1 cellular context compared by ENCODE assay signal in the genomic region with DNA sequence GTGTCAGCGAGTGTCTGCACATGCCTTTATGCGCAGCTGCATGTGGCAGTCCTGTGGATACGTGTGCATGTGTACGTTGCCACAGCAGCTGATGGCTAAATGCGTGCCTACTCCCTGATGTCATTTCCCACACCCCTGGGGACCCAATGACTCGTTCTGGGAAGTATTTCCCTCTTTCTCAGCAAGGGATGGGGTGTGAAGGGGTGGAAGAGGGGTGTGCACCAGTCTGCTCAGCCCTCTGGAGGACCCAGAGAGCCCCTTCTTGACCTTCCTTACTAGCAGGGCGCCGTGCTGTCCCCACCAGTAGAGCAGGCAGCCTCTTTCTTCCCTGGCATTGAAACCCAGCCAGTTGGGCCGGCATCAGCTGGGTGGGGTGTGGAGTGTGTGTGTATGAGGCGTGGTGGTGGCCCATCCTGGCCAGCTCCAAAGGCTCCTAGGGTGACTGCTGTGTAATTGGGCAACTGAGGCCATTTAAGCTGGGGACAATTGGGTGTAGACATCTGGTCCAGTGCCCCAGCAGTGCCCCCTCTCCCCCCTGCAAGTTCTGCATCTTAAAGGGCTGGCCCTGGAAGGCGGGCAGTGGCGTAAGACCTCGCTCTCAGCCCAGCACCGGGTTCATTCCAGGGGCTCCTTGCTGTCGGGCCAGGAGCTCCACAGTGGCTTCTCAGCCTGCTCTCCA.
A peak's percentile ranks its signal among the peaks of the same experiment; 100 is the strongest.
TF ChIP-seq lines count a peak whose summit lies in the region.

No MANE protein-coding gene starts in this region.

TF ChIP-seq in HEK293, 187 proteins besides CTCF, POLR2A, EP300 and RAD21 (continued from another document and continues in another):
- TF ChIP-seq, protein P1, sequence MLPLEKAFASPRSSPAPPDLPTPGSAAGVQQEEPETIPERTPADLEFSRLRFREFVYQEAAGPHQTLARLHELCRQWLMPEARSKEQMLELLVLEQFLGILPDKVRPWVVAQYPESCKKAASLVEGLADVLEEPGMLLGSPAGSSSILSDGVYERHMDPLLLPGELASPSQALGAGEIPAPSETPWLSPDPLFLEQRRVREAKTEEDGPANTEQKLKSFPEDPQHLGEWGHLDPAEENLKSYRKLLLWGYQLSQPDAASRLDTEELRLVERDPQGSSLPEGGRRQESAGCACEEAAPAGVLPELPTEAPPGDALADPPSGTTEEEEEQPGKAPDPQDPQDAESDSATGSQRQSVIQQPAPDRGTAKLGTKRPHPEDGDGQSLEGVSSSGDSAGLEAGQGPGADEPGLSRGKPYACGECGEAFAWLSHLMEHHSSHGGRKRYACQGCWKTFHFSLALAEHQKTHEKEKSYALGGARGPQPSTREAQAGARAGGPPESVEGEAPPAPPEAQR (tag by site-specific recombination; IDR thresholded peaks at IDR 0.05) = no peak
- no peak for TF ChIP-seq ZEB2 (tag by site-specific recombination; IDR thresholded peaks at IDR 0.05)
- no peak for TF ChIP-seq FEZF1 (tag by site-specific recombination; IDR thresholded peaks at IDR 0.05)
- 0 out of 2 replicates have a peak, but pooled peaks have one; percentile 70 for TF ChIP-seq ZFP37 (tag by site-specific recombination; IDR thresholded peaks at IDR 0.05)
- TF ChIP-seq ZNF24 (tag by site-specific recombination; IDR thresholded peaks at IDR 0.05) = 0 out of 2 replicates have a peak, but pooled peaks have one; percentile 33
- TF ChIP-seq YY1 (tag by site-specific recombination; IDR thresholded peaks at IDR 0.05) = no peak
- TF ChIP-seq, protein P2, sequence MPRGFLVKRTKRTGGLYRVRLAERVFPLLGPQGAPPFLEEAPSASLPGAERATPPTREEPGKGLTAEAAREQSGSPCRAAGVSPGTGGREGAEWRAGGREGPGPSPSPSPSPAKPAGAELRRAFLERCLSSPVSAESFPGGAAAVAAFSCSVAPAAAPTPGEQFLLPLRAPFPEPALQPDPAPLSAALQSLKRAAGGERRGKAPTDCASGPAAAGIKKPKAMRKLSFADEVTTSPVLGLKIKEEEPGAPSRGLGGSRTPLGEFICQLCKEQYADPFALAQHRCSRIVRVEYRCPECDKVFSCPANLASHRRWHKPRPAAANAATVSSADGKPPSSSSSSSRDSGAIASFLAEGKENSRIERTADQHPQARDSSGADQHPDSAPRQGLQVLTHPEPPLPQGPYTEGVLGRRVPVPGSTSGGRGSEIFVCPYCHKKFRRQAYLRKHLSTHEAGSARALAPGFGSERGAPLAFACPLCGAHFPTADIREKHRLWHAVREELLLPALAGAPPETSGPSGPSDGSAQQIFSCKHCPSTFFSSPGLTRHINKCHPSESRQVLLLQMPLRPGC (tag by site-specific recombination; IDR thresholded peaks at IDR 0.05) = no peak
- TF ChIP-seq HOXA7 (CRISPR knock-in tag; IDR thresholded peaks at IDR 0.05; ENCODE audit: borderline replicate concordance) = no peak
- TF ChIP-seq ZNF76 (tag by site-specific recombination; IDR thresholded peaks at IDR 0.05; ENCODE audit: borderline replicate concordance, low read depth) = no peak
- no peak for TF ChIP-seq ZNF777 (tag by site-specific recombination; IDR thresholded peaks at IDR 0.05; ENCODE audit: borderline replicate concordance)
- TF ChIP-seq ZNF221 (tag by site-specific recombination; IDR thresholded peaks at IDR 0.05; ENCODE audit: borderline replicate concordance) = no peak
- TF ChIP-seq ZIC2 (tag by site-specific recombination; IDR thresholded peaks at IDR 0.05) = peak; percentile 64
- no peak for TF ChIP-seq MEIS1 (CRISPR knock-in tag; IDR thresholded peaks at IDR 0.05; ENCODE audit: borderline replicate concordance)
- TF ChIP-seq ZNF626 (tag by site-specific recombination; IDR thresholded peaks at IDR 0.05) = no peak
- TF ChIP-seq ZNF274 (IDR thresholded peaks at IDR 0.05; ENCODE audit: low read length) = no peak
- TF ChIP-seq ZNF274 (tag by site-specific recombination; IDR thresholded peaks at IDR 0.05; ENCODE audit: borderline replicate concordance) = no peak
- TF ChIP-seq ZNF423 (tag by site-specific recombination; IDR thresholded peaks at IDR 0.05) = no peak
- TF ChIP-seq KLF17 (tag by site-specific recombination; IDR thresholded peaks at IDR 0.05) = peak; percentile 95
- peak; percentile 21; the same call in 1 of the 2 replicates for TF ChIP-seq ZBTB17 (tag by site-specific recombination; IDR thresholded peaks at IDR 0.05)
- no peak for TF ChIP-seq TCF7L2 (IDR thresholded peaks at IDR 0.05; ENCODE audit: borderline replicate concordance, low read depth, low read length)
- TF ChIP-seq ZNF202 (tag by site-specific recombination; IDR thresholded peaks at IDR 0.05; ENCODE audit: borderline replicate concordance) = no peak
- TF ChIP-seq ZNF692 (tag by site-specific recombination; IDR thresholded peaks at IDR 0.05) = peak; percentile 50; the same call in 1 of the 2 replicates
- no peak for TF ChIP-seq ZNF623 (tag by site-specific recombination; IDR thresholded peaks at IDR 0.05)
- peak; percentile 73; the same call in 1 of the 2 replicates for TF ChIP-seq ZBTB44 (tag by site-specific recombination; IDR thresholded peaks at IDR 0.05)
- no peak for TF ChIP-seq HIC1 (tag by site-specific recombination; IDR thresholded peaks at IDR 0.05)
- no peak for TF ChIP-seq BCL6B (tag by site-specific recombination; IDR thresholded peaks at IDR 0.05)
- TF ChIP-seq ZNF596 (tag by site-specific recombination; IDR thresholded peaks at IDR 0.05) = no peak
- TF ChIP-seq, protein P3, sequence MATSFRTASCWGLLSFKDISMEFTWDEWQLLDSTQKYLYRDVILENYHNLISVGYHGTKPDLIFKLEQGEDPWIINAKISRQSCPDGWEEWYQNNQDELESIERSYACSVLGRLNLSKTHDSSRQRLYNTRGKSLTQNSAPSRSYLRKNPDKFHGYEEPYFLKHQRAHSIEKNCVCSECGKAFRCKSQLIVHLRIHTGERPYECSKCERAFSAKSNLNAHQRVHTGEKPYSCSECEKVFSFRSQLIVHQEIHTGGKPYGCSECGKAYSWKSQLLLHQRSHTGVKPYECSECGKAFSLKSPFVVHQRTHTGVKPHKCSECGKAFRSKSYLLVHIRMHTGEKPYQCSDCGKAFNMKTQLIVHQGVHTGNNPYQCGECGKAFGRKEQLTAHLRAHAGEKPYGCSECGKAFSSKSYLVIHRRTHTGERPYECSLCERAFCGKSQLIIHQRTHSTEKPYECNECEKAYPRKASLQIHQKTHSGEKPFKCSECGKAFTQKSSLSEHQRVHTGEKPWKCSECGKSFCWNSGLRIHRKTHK (tag by site-specific recombination; IDR thresholded peaks at IDR 0.05) = no peak
- TF ChIP-seq ZNF624 (tag by site-specific recombination; IDR thresholded peaks at IDR 0.05) = no peak
- no peak for TF ChIP-seq ZFHX2 (tag by site-specific recombination; conservative IDR thresholded peaks at IDR 0.05)
- TF ChIP-seq, protein P4, sequence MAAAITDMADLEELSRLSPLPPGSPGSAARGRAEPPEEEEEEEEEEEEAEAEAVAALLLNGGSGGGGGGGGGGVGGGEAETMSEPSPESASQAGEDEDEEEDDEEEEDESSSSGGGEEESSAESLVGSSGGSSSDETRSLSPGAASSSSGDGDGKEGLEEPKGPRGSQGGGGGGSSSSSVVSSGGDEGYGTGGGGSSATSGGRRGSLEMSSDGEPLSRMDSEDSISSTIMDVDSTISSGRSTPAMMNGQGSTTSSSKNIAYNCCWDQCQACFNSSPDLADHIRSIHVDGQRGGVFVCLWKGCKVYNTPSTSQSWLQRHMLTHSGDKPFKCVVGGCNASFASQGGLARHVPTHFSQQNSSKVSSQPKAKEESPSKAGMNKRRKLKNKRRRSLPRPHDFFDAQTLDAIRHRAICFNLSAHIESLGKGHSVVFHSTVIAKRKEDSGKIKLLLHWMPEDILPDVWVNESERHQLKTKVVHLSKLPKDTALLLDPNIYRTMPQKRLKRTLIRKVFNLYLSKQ (tag by site-specific recombination; IDR thresholded peaks at IDR 0.05; ENCODE audit: borderline replicate concordance) = no peak
- no peak for TF ChIP-seq KLF10 (tag by site-specific recombination; IDR thresholded peaks at IDR 0.05)
- TF ChIP-seq BCL11B (tag by site-specific recombination; IDR thresholded peaks at IDR 0.05; ENCODE audit: low read depth) = no peak
- no peak for TF ChIP-seq ZNF544 (tag by site-specific recombination; IDR thresholded peaks at IDR 0.05)
- TF ChIP-seq, protein P5, sequence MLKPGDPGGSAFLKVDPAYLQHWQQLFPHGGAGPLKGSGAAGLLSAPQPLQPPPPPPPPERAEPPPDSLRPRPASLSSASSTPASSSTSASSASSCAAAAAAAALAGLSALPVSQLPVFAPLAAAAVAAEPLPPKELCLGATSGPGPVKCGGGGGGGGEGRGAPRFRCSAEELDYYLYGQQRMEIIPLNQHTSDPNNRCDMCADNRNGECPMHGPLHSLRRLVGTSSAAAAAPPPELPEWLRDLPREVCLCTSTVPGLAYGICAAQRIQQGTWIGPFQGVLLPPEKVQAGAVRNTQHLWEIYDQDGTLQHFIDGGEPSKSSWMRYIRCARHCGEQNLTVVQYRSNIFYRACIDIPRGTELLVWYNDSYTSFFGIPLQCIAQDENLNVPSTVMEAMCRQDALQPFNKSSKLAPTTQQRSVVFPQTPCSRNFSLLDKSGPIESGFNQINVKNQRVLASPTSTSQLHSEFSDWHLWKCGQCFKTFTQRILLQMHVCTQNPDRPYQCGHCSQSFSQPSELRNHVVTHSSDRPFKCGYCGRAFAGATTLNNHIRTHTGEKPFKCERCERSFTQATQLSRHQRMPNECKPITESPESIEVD (tag by site-specific recombination; IDR thresholded peaks at IDR 0.05) = no peak
- no peak for TF ChIP-seq ZNF501 (tag by site-specific recombination; IDR thresholded peaks at IDR 0.05)
- TF ChIP-seq ZNF521 (tag by site-specific recombination; IDR thresholded peaks at IDR 0.05) = no peak
- TF ChIP-seq RBAK (tag by site-specific recombination; IDR thresholded peaks at IDR 0.05) = no peak
- TF ChIP-seq ZNF16 (tag by site-specific recombination; IDR thresholded peaks at IDR 0.05; ENCODE audit: low read depth) = no peak
- TF ChIP-seq ZFP69B (tag by site-specific recombination; IDR thresholded peaks at IDR 0.05) = no peak
- TF ChIP-seq ZNF768 (tag by site-specific recombination; IDR thresholded peaks at IDR 0.05) = no peak
- no peak for TF ChIP-seq ZSCAN4 (tag by site-specific recombination; IDR thresholded peaks at IDR 0.05)
